12 cellular contexts compared by ENCODE assay signal in genomic region chr7:19146699-19147098, GRCh38. TPM values are rescaled to one million over a fixed set of nuclear protein-coding genes. Genes with fewer than 3 reads are reported as not detected.
DNase-seq lines count a peak whose midpoint lies in the region; ATAC-seq and TF ChIP-seq lines count a peak whose summit lies in the region.
"Had no signal": no experiment of that assay in that cellular context is flagged by ENCODE, and none has a peak within 500 bp of the region (broad histone marks: within the 10 kb centered on the region; RNA-seq: fewer than 3 reads in every experiment).

No MANE protein-coding gene starts in this region.

- H3K27me3 ChIP-seq in adipocyte (replicated peaks; ENCODE audit: control insufficient read depth, insufficient read depth, low read length), result peaks cover 30% of the 10 kb centered on the region
- peaks cover 0 to 12% (median 4%) of the 10 kb centered on the region in 4 donors for H3K27me3 ChIP-seq in upper lobe of left lung
- H3K27me3 ChIP-seq in osteoblast (ENCODE audit: insufficient read depth, low read length), result peaks cover 20% of the 10 kb centered on the region

- H3K27ac ChIP-seq in upper lobe of left lung (no peak overlapping the region), osteoblast (ENCODE audit: low read depth, low read length) (no peak overlapping the region)
- H3K27ac ChIP-seq: pancreas had no signal

- DNase-seq in COLO829 (ENCODE audit: low spot score), result peak; percentile 32
- DNase-seq in HuH-7 (ENCODE audit: low spot score), result peak; percentile 26
- DNase-seq in adipocyte (ENCODE audit: low read depth), result peak; percentile 32
- DNase-seq in hepatic stellate cell (ENCODE audit: low spot score), result peak; percentile 6
- no peak for DNase-seq in upper lobe of left lung
- DNase-seq in T-cell, result no peak
- DNase-seq in activated naive CD4-positive, alpha-beta T cell treated with anti-CD3 and anti-CD28 coated beads for 36 hours, result no peak
- no peak for DNase-seq in osteoblast (ENCODE audit: insufficient read length, low spot score, missing footprints)
- DNase-seq: HCEC 1CT; left cardiac atrium; pancreas; stimulated activated CD4-positive, alpha-beta T cell treated with anti-CD3 and anti-CD28 coated beads, Interleukin-4, amount 100 ng/mL, for 1 hour had no signal

- no peak overlapping the region for H3K27ac Mint-ChIP-seq in T-cell
- H3K27ac Mint-ChIP-seq in activated naive CD4-positive, alpha-beta T cell treated with anti-CD3 and anti-CD28 coated beads for 36 hours, result no peak overlapping the region

- H3K9me3 ChIP-seq in adipocyte (ENCODE audit: control insufficient read depth, low read length), result peaks cover 11% of the 10 kb centered on the region
- H3K9me3 ChIP-seq in upper lobe of left lung, result no peaks in the 10 kb centered on the region
- no peaks in the 10 kb centered on the region for H3K9me3 ChIP-seq in osteoblast (ENCODE audit: low read depth, low read length)
- H3K9me3 ChIP-seq: pancreas had no signal

- H3K4me1 ChIP-seq in adipocyte (ENCODE audit: control insufficient read depth, insufficient read depth, low read length) (peaks cover 2% of the 10 kb centered on the region), upper lobe of left lung (peaks cover 0 to 5% (median 0%) of the 10 kb centered on the region in 4 donors), osteoblast (ENCODE audit: insufficient read depth, low read length) (no peaks in the 10 kb centered on the region)
- H3K4me1 ChIP-seq: pancreas had no signal

- H2AFZ ChIP-seq in osteoblast (ENCODE audit: low read length), result no peak overlapping the region

- ATAC-seq in upper lobe of left lung (ENCODE audit: low FRiP score in 2 of 2), result no peak
- ATAC-seq in T-cell (replicated peaks in 1 of 4), result no peak
- ATAC-seq: left cardiac atrium, pancreas had no signal

- H3K9ac ChIP-seq in adipocyte (ENCODE audit: low read length), result no peak overlapping the region

- TF ChIP-seq CTCF in upper lobe of left lung (IDR thresholded peaks at IDR 0.05), result no peak
- TF ChIP-seq CTCF in osteoblast (IDR thresholded peaks at IDR 0.05; ENCODE audit: extremely low read depth, low read depth, low read length), result no peak

- TF ChIP-seq EP300 in upper lobe of left lung (IDR thresholded peaks at IDR 0.05), result no peak

- H3K36me3 ChIP-seq in adipocyte (ENCODE audit: control insufficient read depth, insufficient read depth, low read length, severe bottlenecking) (no peaks in the 10 kb centered on the region), upper lobe of left lung (no peaks in the 10 kb centered on the region), osteoblast (ENCODE audit: insufficient read depth, low read length) (no peaks in the 10 kb centered on the region)
- H3K36me3 ChIP-seq: pancreas had no signal

- H3K27me3 Mint-ChIP-seq in T-cell, result peaks cover 35 to 43% of the 10 kb centered on the region in 2 donors
- peaks cover 35% of the 10 kb centered on the region for H3K27me3 Mint-ChIP-seq in activated naive CD4-positive, alpha-beta T cell treated with anti-CD3 and anti-CD28 coated beads for 36 hours (ENCODE audit: low read depth)

- intact Hi-C loops in activated naive CD4-positive, alpha-beta T cell treated with anti-CD3 and anti-CD28 coated beads for 36 hours (cut with micrococcal nuclease), result loop anchor here (5.0 kb wide), 1 partner anchor 39 kb away; no protein-coding TSS in a partner anchor

- CTCF ChIA-PET in T-cell (lab: Charles Lee), result no interaction called here
- CTCF ChIA-PET in activated naive CD4-positive, alpha-beta T cell treated with anti-CD3 and anti-CD28 coated beads for 36 hours (lab: Charles Lee), result no interaction called here

- H3K4me2 ChIP-seq in osteoblast (ENCODE audit: insufficient read depth, low read length), result no peak overlapping the region

- H3K79me2 ChIP-seq in osteoblast (ENCODE audit: insufficient read depth, low read length), result no peaks in the 10 kb centered on the region

- H3K4me1 Mint-ChIP-seq in T-cell, result no peaks in the 10 kb centered on the region
- no peaks in the 10 kb centered on the region for H3K4me1 Mint-ChIP-seq in activated naive CD4-positive, alpha-beta T cell treated with anti-CD3 and anti-CD28 coated beads for 36 hours (ENCODE audit: low read depth)

- H3K4me3 Mint-ChIP-seq in T-cell, result no peak overlapping the region
- H3K4me3 Mint-ChIP-seq in activated naive CD4-positive, alpha-beta T cell treated with anti-CD3 and anti-CD28 coated beads for 36 hours, result no peak overlapping the region

- no peaks in the 10 kb centered on the region for H4K20me1 ChIP-seq in osteoblast (ENCODE audit: insufficient read depth, low read length)

- H3K4me3 ChIP-seq in adipocyte (ENCODE audit: low read length), result no peak overlapping the region
- no peak overlapping the region for H3K4me3 ChIP-seq in upper lobe of left lung
- no peak overlapping the region for H3K4me3 ChIP-seq in osteoblast (ENCODE audit: insufficient read depth, low read length)
- H3K4me3 ChIP-seq: pancreas had no signal

- no peak for TF ChIP-seq POLR2A in upper lobe of left lung (IDR thresholded peaks at IDR 0.05)

- POLR2A ChIA-PET in T-cell (lab: Charles Lee), result no interaction called here

- peaks cover 4 to 10% (median 7%) of the 10 kb centered on the region in 3 donors for H3K9me3 Mint-ChIP-seq in T-cell
- no peaks in the 10 kb centered on the region for H3K9me3 Mint-ChIP-seq in activated naive CD4-positive, alpha-beta T cell treated with anti-CD3 and anti-CD28 coated beads for 36 hours

- H3K36me3 Mint-ChIP-seq in T-cell, result no peaks in the 10 kb centered on the region
- H3K36me3 Mint-ChIP-seq in activated naive CD4-positive, alpha-beta T cell treated with anti-CD3 and anti-CD28 coated beads for 36 hours (ENCODE audit: low read depth), result no peaks in the 10 kb centered on the region

- WGBS in upper lobe of left lung, 2 donors, result 7 to 8% methylated on average over 4 of the region's 4 CpGs

RNA-seq across cellular contexts. Expression of gene FERD3L, which starts 1.5 kb away (rescaled TPM):
- total RNA-seq in upper lobe of left lung, result not detected
- total RNA-seq in T-cell, result not detected
- total RNA-seq in activated naive CD4-positive, alpha-beta T cell treated with anti-CD3 and anti-CD28 coated beads for 36 hours, result not detected
- total RNA-seq in osteoblast, result not detected in 2 replicates
- total RNA-seq: left cardiac atrium, pancreas had no signal

RNA-seq across cellular contexts. Expression of gene TWIST1, which starts 29.3 kb away (rescaled TPM):
- total RNA-seq in upper lobe of left lung (under 1 TPM in 2 of 6 donors, not detected in 4; 0.77 to 0.98 TPM), T-cell (under 1 TPM in 3 of 5 donors, not detected in 2; 0.16 to 0.92 (median 0.18) TPM), osteoblast (101 and 113 TPM in 2 replicates)
- total RNA-seq in activated naive CD4-positive, alpha-beta T cell treated with anti-CD3 and anti-CD28 coated beads for 36 hours, result not detected

Comparison
In these comparisons a context has a peak if more than half of its experiments do, and no peak if none do; other contexts are left out.
1. DNase-seq: peak in COLO829 (single experiment), HuH-7 (single experiment), adipocyte (single experiment) and hepatic stellate cell (single experiment); none in upper lobe of left lung (0 of 2), T-cell (0 of 34), activated naive CD4-positive, alpha-beta T cell treated with anti-CD3 and anti-CD28 coated beads for 36 hours (single experiment) and osteoblast (single experiment).
2. RNA of gene TWIST1, which starts 29.3 kb away (total RNA-seq): 101 to 113 TPM in osteoblast; not detected in activated naive CD4-positive, alpha-beta T cell treated with anti-CD3 and anti-CD28 coated beads for 36 hours, 0.77 to 0.98 TPM in upper lobe of left lung and 0.16 to 0.92 TPM in T-cell; every median in the first group is over 10 times any median in the second.